In genomic region chr3:10321630-10322354, GRCh38 we compare ENCODE assay signal across 9 cellular contexts. TPM values are rescaled to one million over a fixed set of nuclear protein-coding genes. Genes with fewer than 3 reads are reported as not detected.
A peak's percentile ranks its signal among the peaks of the same experiment; 100 is the strongest.
DNase-seq lines count a peak whose midpoint lies in the region; ATAC-seq and TF ChIP-seq lines count a peak whose summit lies in the region.
"Had no signal": no experiment of that assay in that cellular context is flagged by ENCODE, and none has a peak within 500 bp of the region (broad histone marks: within the 10 kb centered on the region; RNA-seq: fewer than 3 reads in every experiment).

No MANE protein-coding gene starts in this region.

- H3K9me3 ChIP-seq in transverse colon: no peaks in the 10 kb centered on the region
- no peaks in the 10 kb centered on the region for H3K9me3 ChIP-seq in left lung

- no peak for ATAC-seq in activated T-cell treated with anti-CD3 and anti-CD28 coated beads, Interleukin-2, amount 50 U/mL, for 72 hours (replicated peaks in 1 of 2)
- ATAC-seq in memory B cell (ENCODE audit: low read depth): no peak
- ATAC-seq in GM19455 (IDR thresholded peaks at IDR 0.05; ENCODE audit: unreplicated experiment): no peak
- ATAC-seq in left lung: no peak

- H3K36me3 ChIP-seq in transverse colon (peaks cover 0 to 16% (median 2%) of the 10 kb centered on the region in 4 donors), left lung (peaks cover 3 to 22% of the 10 kb centered on the region in 2 donors)

- no peak for TF ChIP-seq POLR2A in transverse colon (IDR thresholded peaks at IDR 0.05)

- H3K27ac Mint-ChIP-seq in activated T-cell treated with anti-CD3 and anti-CD28 coated beads, Interleukin-2, amount 50 U/mL, for 72 hours: no peak overlapping the region
- H3K27ac Mint-ChIP-seq in activated naive CD8-positive, alpha-beta T cell: peak overlapping the region; percentile 61
- peak overlapping the region; percentile 86 for H3K27ac Mint-ChIP-seq in memory B cell

- DNase-seq in activated T-cell treated with anti-CD3 and anti-CD28 coated beads, Interleukin-2, amount 50 U/mL, for 72 hours: no peak
- DNase-seq in activated T-cell treated with anti-CD3 and anti-CD28 coated beads, Interleukin-2, amount 50 U/mL, for 48 hours: no peak
- no peak for DNase-seq in memory B cell (ENCODE audit: low spot score in 2 of 2)
- DNase-seq in transverse colon: no peak
- no peak for DNase-seq in left lung
- DNase-seq in dermis blood vessel endothelial cell: no peak

- H3K9me3 Mint-ChIP-seq in activated T-cell treated with anti-CD3 and anti-CD28 coated beads, Interleukin-2, amount 50 U/mL, for 72 hours: no peaks in the 10 kb centered on the region
- no peaks in the 10 kb centered on the region for H3K9me3 Mint-ChIP-seq in activated naive CD8-positive, alpha-beta T cell (ENCODE audit: low read depth)
- no peaks in the 10 kb centered on the region for H3K9me3 Mint-ChIP-seq in memory B cell

- intact Hi-C loops in transverse colon (cut with DNase I; ENCODE audit: low total_unique reads): no loop called here
- intact Hi-C loops in left lung (cut with DNase I): no loop called here

- H3K27me3 Mint-ChIP-seq in activated T-cell treated with anti-CD3 and anti-CD28 coated beads, Interleukin-2, amount 50 U/mL, for 72 hours (ENCODE audit: low read depth): peaks cover 20% of the 10 kb centered on the region
- peaks cover 1% of the 10 kb centered on the region for H3K27me3 Mint-ChIP-seq in activated naive CD8-positive, alpha-beta T cell
- H3K27me3 Mint-ChIP-seq in memory B cell: peaks cover 7% of the 10 kb centered on the region

- in situ Hi-C loops in transverse colon (cut with MboI; ENCODE audit: low pct_ligation_motif_present in 1 of 4, low pct_unique_long_range_greater_than_20kb in 1 of 4, low sequenced_read_pairs in 3 of 4): no loop called here

- peaks cover 0 to 32% (median 15%) of the 10 kb centered on the region in 4 donors for H3K4me1 ChIP-seq in transverse colon
- peaks cover 7 to 30% of the 10 kb centered on the region in 2 donors for H3K4me1 ChIP-seq in left lung

- WGBS in transverse colon (ENCODE audit: low coverage in 1 of 2), 2 donors: 92 to 100% methylated on average over 3 to 8 of the region's 8 CpGs

- TF ChIP-seq CTCF in transverse colon (IDR thresholded peaks at IDR 0.05) (no peak), left lung (IDR thresholded peaks at IDR 0.05) (no peak)

- H3K4me3 ChIP-seq in transverse colon: peak overlapping the region in 1 of 4 donors; percentile 91
- H3K4me3 ChIP-seq in left lung: peak overlapping the region in 1 of 2 donors; percentile 84

- peaks cover 36% of the 10 kb centered on the region for H3K4me1 Mint-ChIP-seq in activated T-cell treated with anti-CD3 and anti-CD28 coated beads, Interleukin-2, amount 50 U/mL, for 72 hours (ENCODE audit: low read depth)
- H3K4me1 Mint-ChIP-seq in activated naive CD8-positive, alpha-beta T cell (ENCODE audit: low read depth): peaks cover 30% of the 10 kb centered on the region
- H3K4me1 Mint-ChIP-seq in memory B cell: peaks cover 19% of the 10 kb centered on the region

- peak overlapping the region in 3 of 4 donors; percentile 85 to 91 (median 90) for H3K27ac ChIP-seq in transverse colon
- peak overlapping the region in 1 of 2 donors; percentile 86 for H3K27ac ChIP-seq in left lung

- TF ChIP-seq EP300 in transverse colon (IDR thresholded peaks at IDR 0.05; ENCODE audit: low read depth): no peak

- H3K27me3 ChIP-seq in transverse colon: peaks cover 5% of the 10 kb centered on the region
- peaks cover 0 to 7% of the 10 kb centered on the region in 2 donors for H3K27me3 ChIP-seq in left lung

- peaks cover 0 to 4% of the 10 kb centered on the region in 2 donors for H3K36me3 Mint-ChIP-seq in activated T-cell treated with anti-CD3 and anti-CD28 coated beads, Interleukin-2, amount 50 U/mL, for 72 hours (ENCODE audit: insufficient read depth in 2 of 2)
- no peaks in the 10 kb centered on the region for H3K36me3 Mint-ChIP-seq in activated naive CD8-positive, alpha-beta T cell
- peaks cover 3% of the 10 kb centered on the region for H3K36me3 Mint-ChIP-seq in memory B cell

- peak overlapping the region; percentile 62 to 69 for H3K4me3 Mint-ChIP-seq in activated T-cell treated with anti-CD3 and anti-CD28 coated beads, Interleukin-2, amount 50 U/mL, for 72 hours
- peak overlapping the region; percentile 94 for H3K4me3 Mint-ChIP-seq in activated naive CD8-positive, alpha-beta T cell
- H3K4me3 Mint-ChIP-seq in memory B cell: peak overlapping the region; percentile 67

RNA-seq across cellular contexts. Expression of gene SEC13, which starts 0.9 kb away (rescaled TPM):
- 10 to 100 TPM; 84.0 to 88.5 TPM for total RNA-seq in activated T-cell treated with anti-CD3 and anti-CD28 coated beads, Interleukin-2, amount 50 U/mL, for 72 hours
- total RNA-seq in transverse colon (100 to 1,000 TPM; 106 to 181 (median 164) TPM), left lung (100 to 1,000 TPM; 130 to 131 TPM), dermis blood vessel endothelial cell (262 and 311 TPM in 2 replicates)

RNA-seq across cellular contexts. Expression of gene GHRL, which starts 29.0 kb away (rescaled TPM):
- 1 to 10 TPM in 1 of 2 donors, under 1 TPM in 1; 0.43 to 1.3 TPM for total RNA-seq in activated T-cell treated with anti-CD3 and anti-CD28 coated beads, Interleukin-2, amount 50 U/mL, for 72 hours
- total RNA-seq in transverse colon (1 to 10 TPM in 1 of 4 donors, under 1 TPM in 1, not detected in 2; 0.55 to 8.2 TPM), left lung (1 to 10 TPM in 1 of 2 donors, under 1 TPM in 1; 0.17 to 3.0 TPM), dermis blood vessel endothelial cell (0.19 and 0.68 TPM in 2 replicates)
- total RNA-seq: renal cortical epithelial cell had no signal
